Comparison of ENCODE assay signal across 26 cellular contexts in genomic region chr3:122012821-122013220, GRCh38. TPM values are rescaled to one million over a fixed set of nuclear protein-coding genes. Genes with fewer than 3 reads are reported as not detected.
DNase-seq lines count a peak whose midpoint lies in the region; ATAC-seq and TF ChIP-seq lines count a peak whose summit lies in the region.
"Had no signal": no experiment of that assay in that cellular context is flagged by ENCODE, and none has a peak within 500 bp of the region (broad histone marks: within the 10 kb centered on the region; RNA-seq: fewer than 3 reads in every experiment).

No MANE protein-coding gene starts in this region.

- H3K4me1 ChIP-seq in HAP-1: no peaks in the 10 kb centered on the region
- peaks cover 11% of the 10 kb centered on the region for H3K4me1 ChIP-seq in Karpas-422 (ENCODE audit: low read length)
- H3K4me1 ChIP-seq: Caco-2, SJCRH30 had no signal

- H3K36me3 Mint-ChIP-seq in activated CD4-positive, alpha-beta memory T cell treated with anti-CD3 and anti-CD28 coated beads for 36 hours: no peaks in the 10 kb centered on the region
- H3K36me3 Mint-ChIP-seq in activated CD4-positive, alpha-beta memory T cell treated with anti-CD3 and anti-CD28 coated beads, Interleukin-2, amount 10 ng/mL, durations not matched to agents 7 days and 5 days (ENCODE audit: low read depth): peaks cover 7% of the 10 kb centered on the region
- peaks cover 4 to 10% of the 10 kb centered on the region in 2 donors for H3K36me3 Mint-ChIP-seq in stimulated activated naive B cell treated with anti-CD40 and anti-IgM and Interleukin-4, amounts not matched to agents 10 μg/mL and 1 μg/mL and 100 μg/mL, for 72 hours
- H3K36me3 Mint-ChIP-seq: CD4-positive, alpha-beta memory T cell; T-cell had no signal

- H4K20me1 ChIP-seq in Karpas-422 (ENCODE audit: insufficient read depth, low read depth, low read length): no peaks in the 10 kb centered on the region
- H4K20me1 ChIP-seq: BLaER1 treated with 17β-estradiol and CSF1 and Interleukin-3, amounts not matched to agents 10 nM and 100 nM had no signal

- H3K27me3 Mint-ChIP-seq in activated CD4-positive, alpha-beta memory T cell treated with anti-CD3 and anti-CD28 coated beads for 36 hours: peaks cover 22% of the 10 kb centered on the region
- H3K27me3 Mint-ChIP-seq in activated CD4-positive, alpha-beta memory T cell treated with anti-CD3 and anti-CD28 coated beads, Interleukin-2, amount 10 ng/mL, durations not matched to agents 7 days and 5 days: peaks cover 1% of the 10 kb centered on the region
- no peaks in the 10 kb centered on the region for H3K27me3 Mint-ChIP-seq in stimulated activated naive B cell treated with anti-CD40 and anti-IgM and Interleukin-4, amounts not matched to agents 10 μg/mL and 1 μg/mL and 100 μg/mL, for 72 hours

- H3K4me1 Mint-ChIP-seq in activated CD4-positive, alpha-beta memory T cell treated with anti-CD3 and anti-CD28 coated beads for 36 hours (ENCODE audit: low read depth): peaks cover 26% of the 10 kb centered on the region
- peaks cover 47% of the 10 kb centered on the region for H3K4me1 Mint-ChIP-seq in activated CD4-positive, alpha-beta memory T cell treated with anti-CD3 and anti-CD28 coated beads, Interleukin-2, amount 10 ng/mL, durations not matched to agents 7 days and 5 days
- peaks cover 40 to 48% of the 10 kb centered on the region in 2 donors for H3K4me1 Mint-ChIP-seq in stimulated activated naive B cell treated with anti-CD40 and anti-IgM and Interleukin-4, amounts not matched to agents 10 μg/mL and 1 μg/mL and 100 μg/mL, for 72 hours
- H3K4me1 Mint-ChIP-seq: CD4-positive, alpha-beta memory T cell; T-cell had no signal

- no peak overlapping the region for H3K9ac ChIP-seq in Karpas-422 (ENCODE audit: low read length)
- H3K9ac ChIP-seq: BLaER1 treated with 17β-estradiol and CSF1 and Interleukin-3, amounts not matched to agents 10 nM and 100 nM had no signal

- intact Hi-C loops in activated CD4-positive, alpha-beta memory T cell treated with anti-CD3 and anti-CD28 coated beads for 36 hours (cut with micrococcal nuclease): loop anchor here (5.0 kb wide), 1 partner anchor 64 kb away; no protein-coding TSS in a partner anchor

- TF ChIP-seq CTCF in VCaP (conservative IDR thresholded peaks at IDR 0.05): no peak

- peak overlapping the region; percentile 18 for H3K27ac Mint-ChIP-seq in activated CD4-positive, alpha-beta memory T cell treated with anti-CD3 and anti-CD28 coated beads for 36 hours
- no peak overlapping the region for H3K27ac Mint-ChIP-seq in activated CD4-positive, alpha-beta memory T cell treated with anti-CD3 and anti-CD28 coated beads, Interleukin-2, amount 10 ng/mL, durations not matched to agents 7 days and 5 days
- peak overlapping the region; percentile 59 for H3K27ac Mint-ChIP-seq in stimulated activated naive B cell treated with anti-CD40 and anti-IgM and Interleukin-4, amounts not matched to agents 10 μg/mL and 1 μg/mL and 100 μg/mL, for 72 hours
- H3K27ac Mint-ChIP-seq: CD4-positive, alpha-beta memory T cell; HFFc6; T-cell had no signal

- no peak for DNase-seq in activated CD4-positive, alpha-beta memory T cell treated with anti-CD3 and anti-CD28 coated beads for 36 hours
- no peak for DNase-seq in activated CD4-positive, alpha-beta memory T cell treated with anti-CD3 and anti-CD28 coated beads, Interleukin-2, amount 10 ng/mL, durations not matched to agents 7 days and 5 days
- no peak for DNase-seq in stimulated activated naive B cell treated with anti-CD40 and anti-IgM and Interleukin-4, amounts not matched to agents 10 μg/mL and 1 μg/mL and 100 μg/mL, for 72 hours
- no peak for DNase-seq in HAP-1 (ENCODE audit: low spot score in 2 of 2)
- no peak for DNase-seq in Karpas-422
- DNase-seq: ACHN; CD4-positive, alpha-beta memory T cell; DND-41; H7; HFFc6; KG1; NCI-H1092 treated with DMSO at 0.1 percent for 48 hours; NCI-H1436 treated with DMSO at 0.1 percent for 48 hours; NCI-H1930; NK-92 treated with Interleukin-12 subunit alpha and Interleukin-12 subunit beta, amount 100 ng/mL, for 24 hours; OCI-M1; SJCRH30; T-cell had no signal

- no peak overlapping the region for H2AFZ ChIP-seq in Karpas-422 (ENCODE audit: low read length)

- no peak overlapping the region for H3K4me2 ChIP-seq in Karpas-422 (ENCODE audit: low read depth, low read length, poor library complexity, severe bottlenecking)

- no peak overlapping the region for H3K4me3 Mint-ChIP-seq in activated CD4-positive, alpha-beta memory T cell treated with anti-CD3 and anti-CD28 coated beads for 36 hours
- H3K4me3 Mint-ChIP-seq in activated CD4-positive, alpha-beta memory T cell treated with anti-CD3 and anti-CD28 coated beads, Interleukin-2, amount 10 ng/mL, durations not matched to agents 7 days and 5 days: no peak overlapping the region
- H3K4me3 Mint-ChIP-seq in stimulated activated naive B cell treated with anti-CD40 and anti-IgM and Interleukin-4, amounts not matched to agents 10 μg/mL and 1 μg/mL and 100 μg/mL, for 72 hours: peak overlapping the region in 1 of 2 donors; percentile 11
- H3K4me3 Mint-ChIP-seq: HFFc6, T-cell had no signal

- no peaks in the 10 kb centered on the region for H3K9me2 ChIP-seq in Karpas-422 (replicated peaks; ENCODE audit: insufficient read depth, low read length)

- ATAC-seq in GM21423 (IDR thresholded peaks at IDR 0.05; ENCODE audit: unreplicated experiment) (peak; percentile 30), GM18870 (IDR thresholded peaks at IDR 0.05; ENCODE audit: unreplicated experiment) (no peak)
- peak in 1 of 2 donors; percentile 13 for ATAC-seq in stimulated activated naive B cell treated with anti-CD40 and anti-IgM and Interleukin-4, amounts not matched to agents 10 μg/mL and 1 μg/mL and 100 μg/mL, for 72 hours (replicated peaks)
- ATAC-seq: T-cell had no signal

- no peaks in the 10 kb centered on the region for H3K79me2 ChIP-seq in Karpas-422 (ENCODE audit: low read length)

- H3K27ac ChIP-seq in VCaP (peak overlapping the region; percentile 50), Karpas-422 (ENCODE audit: low read length) (no peak overlapping the region)
- H3K27ac ChIP-seq: 22Rv1; BLaER1 treated with 17β-estradiol and CSF1 and Interleukin-3, amounts not matched to agents 10 nM and 100 nM; SJCRH30 had no signal

- H3K27me3 ChIP-seq in HAP-1 (ENCODE audit: low read depth) (no peaks in the 10 kb centered on the region), Karpas-422 (ENCODE audit: low read length) (no peaks in the 10 kb centered on the region; the same call in 1 of the 2 replicates)
- H3K27me3 ChIP-seq: BLaER1 treated with 17β-estradiol and CSF1 and Interleukin-3, amounts not matched to agents 10 nM and 100 nM; SJCRH30 had no signal

- in situ Hi-C loops in HAP-1 (cut with MboI; ENCODE audit: low sequenced_read_pairs): no loop called here

- CTCF ChIA-PET in activated CD4-positive, alpha-beta memory T cell treated with anti-CD3 and anti-CD28 coated beads for 36 hours (lab: Charles Lee): interaction anchor here (0.8 to 1.2 kb wide), 3 partner anchors 8 to 80 kb away, joined by 3 read pairs; no protein-coding TSS in a partner anchor
- CTCF ChIA-PET in activated CD4-positive, alpha-beta memory T cell treated with anti-CD3 and anti-CD28 coated beads, Interleukin-2, amount 10 ng/mL, durations not matched to agents 7 days and 5 days (lab: Charles Lee): interaction anchor here (1.1 to 2.0 kb wide), 3 partner anchors 12 to 82 kb away, joined by 3 to 6 read pairs (median 3); no protein-coding TSS in a partner anchor

- H3K4me3 ChIP-seq in HAP-1 (no peak overlapping the region), Karpas-422 (ENCODE audit: low read length) (no peak overlapping the region)
- H3K4me3 ChIP-seq: BLaER1 treated with 17β-estradiol and CSF1 and Interleukin-3, amounts not matched to agents 10 nM and 100 nM; SJCRH30 had no signal

- H3K36me3 ChIP-seq in HAP-1 (replicated peaks) (no peaks in the 10 kb centered on the region), Karpas-422 (ENCODE audit: insufficient read depth, low read length) (no peaks in the 10 kb centered on the region)
- H3K36me3 ChIP-seq: BLaER1 treated with 17β-estradiol and CSF1 and Interleukin-3, amounts not matched to agents 10 nM and 100 nM; SJCRH30 had no signal

- H3K9me3 Mint-ChIP-seq in activated CD4-positive, alpha-beta memory T cell treated with anti-CD3 and anti-CD28 coated beads for 36 hours: no peaks in the 10 kb centered on the region
- peaks cover 14% of the 10 kb centered on the region for H3K9me3 Mint-ChIP-seq in activated CD4-positive, alpha-beta memory T cell treated with anti-CD3 and anti-CD28 coated beads, Interleukin-2, amount 10 ng/mL, durations not matched to agents 7 days and 5 days
- peaks cover 6% of the 10 kb centered on the region in 2 donors for H3K9me3 Mint-ChIP-seq in stimulated activated naive B cell treated with anti-CD40 and anti-IgM and Interleukin-4, amounts not matched to agents 10 μg/mL and 1 μg/mL and 100 μg/mL, for 72 hours
- H3K9me3 Mint-ChIP-seq: HFFc6 had no signal

- POLR2A ChIA-PET in activated CD4-positive, alpha-beta memory T cell treated with anti-CD3 and anti-CD28 coated beads for 36 hours (lab: Charles Lee): no interaction called here
- POLR2A ChIA-PET in activated CD4-positive, alpha-beta memory T cell treated with anti-CD3 and anti-CD28 coated beads, Interleukin-2, amount 10 ng/mL, durations not matched to agents 7 days and 5 days (lab: Charles Lee): interaction anchor here (0.7 to 0.8 kb wide), 2 partner anchors 9 to 15 kb away, joined by 3 read pairs; partner anchors contain the start of gene ILDR1

- H3K9me3 ChIP-seq in HAP-1: no peaks in the 10 kb centered on the region
- no peaks in the 10 kb centered on the region for H3K9me3 ChIP-seq in Karpas-422 (ENCODE audit: low read length)
- H3K9me3 ChIP-seq: Caco-2, SJCRH30 had no signal

RNA-seq across cellular contexts. Expression of gene ILDR1, which starts 9.2 kb away (rescaled TPM):
- under 1 TPM; 0.26 to 0.41 TPM for total RNA-seq in activated CD4-positive, alpha-beta memory T cell treated with anti-CD3 and anti-CD28 coated beads for 36 hours
- total RNA-seq in activated CD4-positive, alpha-beta memory T cell treated with anti-CD3 and anti-CD28 coated beads, Interleukin-2, amount 10 ng/mL, durations not matched to agents 7 days and 5 days: 1 to 10 TPM; 1.6 to 1.7 TPM
- 0.52 and 0.76 TPM in 2 replicates for total RNA-seq in Karpas-422 (2014; rRNA removed; shearing (Covaris generic); ENCODE audit: low replicate concordance)
- total RNA-seq: CD4-positive, alpha-beta memory T cell; G401; HFFc6; SJCRH30 had no signal

RNA-seq across cellular contexts. Expression of gene CD86, which starts 42.3 kb away (rescaled TPM):
- 1 to 10 TPM; 1.4 to 1.7 TPM for total RNA-seq in activated CD4-positive, alpha-beta memory T cell treated with anti-CD3 and anti-CD28 coated beads for 36 hours
- total RNA-seq in activated CD4-positive, alpha-beta memory T cell treated with anti-CD3 and anti-CD28 coated beads, Interleukin-2, amount 10 ng/mL, durations not matched to agents 7 days and 5 days: 10 to 100 TPM; 21.6 to 21.7 TPM
- 8.5 and 24.4 TPM in 2 replicates for total RNA-seq in Karpas-422 (2014; rRNA removed; shearing (Covaris generic); ENCODE audit: low replicate concordance)
- total RNA-seq: Caco-2, G401, HFFc6, NCI-H460, SJCRH30 had no signal
